8 cellular contexts compared by ENCODE assay signal in the genomic region with DNA sequence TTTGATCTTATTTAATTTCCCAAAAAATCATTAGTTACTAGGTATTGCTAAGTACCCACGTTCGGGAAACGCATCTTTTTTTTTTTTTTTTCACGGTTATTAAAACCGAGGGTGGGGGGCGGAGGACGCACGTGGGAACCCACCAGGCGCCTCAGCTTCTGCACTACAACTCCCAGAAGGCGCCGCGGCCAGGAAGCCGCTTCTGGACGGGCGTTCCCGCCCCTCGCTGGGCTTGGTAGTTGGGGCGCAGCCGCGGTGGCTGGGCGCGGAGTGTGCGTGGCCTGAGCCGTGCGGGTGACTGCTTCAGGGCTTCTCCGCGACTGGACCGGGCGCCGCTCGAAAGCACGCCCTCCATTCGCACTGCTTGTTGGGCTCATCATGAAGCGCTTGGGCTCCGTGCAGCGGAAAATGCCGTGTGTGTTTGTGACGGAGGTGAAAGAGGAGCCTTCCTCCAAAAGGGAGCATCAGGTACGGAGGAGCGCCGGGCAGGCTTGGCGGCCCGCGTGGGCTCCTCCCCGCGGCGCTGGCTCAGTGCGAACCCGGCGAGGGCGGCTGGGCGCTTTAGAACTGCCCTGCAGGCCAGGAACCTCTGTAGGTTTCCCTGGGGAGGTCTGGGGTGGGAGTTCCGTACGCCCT. TPM values are rescaled to one million over a fixed set of nuclear protein-coding genes. Genes with fewer than 3 reads are reported as not detected.
A peak's percentile ranks its signal among the peaks of the same experiment; 100 is the strongest.
DNase-seq lines count a peak whose midpoint lies in the region; FAIRE-seq and TF ChIP-seq lines count a peak whose summit lies in the region.

No MANE protein-coding gene starts in this region.

- no peak overlapping the region for H3K14ac ChIP-seq in neuronal stem cell (ENCODE audit: low read length)

- H3K27ac ChIP-seq in MM.1S (ENCODE audit: low read length) (peak overlapping the region; percentile 68), neuronal stem cell (replicated peaks; ENCODE audit: low read length) (no peak overlapping the region), subcutaneous abdominal adipose tissue (ENCODE audit: low read depth, low read length) (peak overlapping the region; percentile 57)

- peak overlapping the region; percentile 92 for H2AFZ ChIP-seq in MM.1S (ENCODE audit: low read length)
- peak overlapping the region; percentile 96 for H2AFZ ChIP-seq in neuronal stem cell (ENCODE audit: low read length)

- H3K9ac ChIP-seq in MM.1S (ENCODE audit: low read length) (peak overlapping the region; percentile 80), neuronal stem cell (ENCODE audit: low read depth, low read length, poor library complexity) (peak overlapping the region; percentile 95), subcutaneous abdominal adipose tissue (ENCODE audit: low read length in 5 of 5) (peak overlapping the region; percentile 83 to 97 (median 88))

- no peak overlapping the region for H3K4ac ChIP-seq in neuronal stem cell (ENCODE audit: low read length)

- H3K9me2 ChIP-seq in MM.1S (replicated peaks; ENCODE audit: insufficient read depth, low read length): no peaks in the 10 kb centered on the region

- peak overlapping the region; percentile 75 for H2BK12ac ChIP-seq in neuronal stem cell (ENCODE audit: low read length)

- H3K9me3 ChIP-seq in MM.1S (replicated peaks; ENCODE audit: insufficient read depth, low read length): no peaks in the 10 kb centered on the region
- peaks cover 0 to 3% of the 10 kb centered on the region in 2 donors for H3K9me3 ChIP-seq in neuronal stem cell (replicated peaks in 1 of 2; ENCODE audit: control insufficient read depth in 2 of 2, insufficient read depth in 1 of 2, low read depth in 1 of 2, low read length in 2 of 2)
- no peaks in the 10 kb centered on the region for H3K9me3 ChIP-seq in subcutaneous abdominal adipose tissue (ENCODE audit: control insufficient read depth in 5 of 5, low read length in 5 of 5)

- no peak overlapping the region for H4K8ac ChIP-seq in neuronal stem cell (ENCODE audit: low read depth, low read length)

- no peaks in the 10 kb centered on the region for H3F3A ChIP-seq in MM.1S (ENCODE audit: insufficient read depth, low read length)

- no peaks in the 10 kb centered on the region for H4K20me1 ChIP-seq in MM.1S (ENCODE audit: insufficient read depth, low read length)

- no peak overlapping the region for H2BK15ac ChIP-seq in neuronal stem cell (ENCODE audit: low read length)

- peak; percentile 79 for DNase-seq in HCEC 1CT
- DNase-seq in MM.1S: peak; percentile 89
- DNase-seq in SHP77 treated with DMSO at 0.1 percent for 48 hours (lab: John Stamatoyannopoulos, UW): peak; percentile 74
- peak; percentile 78 for DNase-seq in activated gamma-delta T cell treated with Interleukin-2 at 50 U/mL for 16 hours
- peak; percentile 78 for DNase-seq in frontal cortex (ENCODE audit: low spot score in 2 of 2)
- peak; percentile 72 for DNase-seq in neuronal stem cell (ENCODE audit: low spot score)

- no peak overlapping the region for H2BK120ac ChIP-seq in neuronal stem cell (ENCODE audit: low read depth, low read length)

- H3K18ac ChIP-seq in neuronal stem cell (ENCODE audit: low read length): peak overlapping the region; percentile 96

- H3K79me2 ChIP-seq in MM.1S (ENCODE audit: low read length): peaks cover 50% of the 10 kb centered on the region

- H2AK5ac ChIP-seq in neuronal stem cell (ENCODE audit: low read depth, low read length): no peak overlapping the region

- H3K36me3 ChIP-seq in MM.1S (replicated peaks; ENCODE audit: insufficient read depth, low read length) (no peaks in the 10 kb centered on the region; the same call in 1 of the 2 replicates), neuronal stem cell (replicated peaks in 1 of 2; ENCODE audit: control insufficient read depth in 2 of 2, insufficient read depth in 2 of 2, low read length in 2 of 2) (peaks cover 0 to 7% of the 10 kb centered on the region in 2 donors), subcutaneous abdominal adipose tissue (ENCODE audit: control insufficient read depth in 5 of 5, insufficient read depth in 5 of 5, low read length in 5 of 5) (no peaks in the 10 kb centered on the region)

- H3K27me3 ChIP-seq in MM.1S (replicated peaks; ENCODE audit: insufficient read depth, low read length) (no peaks in the 10 kb centered on the region), neuronal stem cell (ENCODE audit: control insufficient read depth in 3 of 3, insufficient read depth in 3 of 3, low read depth in 1 of 3, low read length in 3 of 3) (no peaks in the 10 kb centered on the region), subcutaneous abdominal adipose tissue (ENCODE audit: control insufficient read depth in 5 of 5, insufficient read depth in 4 of 5, low read length in 5 of 5) (no peaks in the 10 kb centered on the region)

- H3K4me2 ChIP-seq in MM.1S (ENCODE audit: low read depth, low read length) (peak overlapping the region; percentile 84), neuronal stem cell (ENCODE audit: insufficient read depth, low read length, poor library complexity, severe bottlenecking) (peak overlapping the region; percentile 78)

- H3K4me1 ChIP-seq in MM.1S (ENCODE audit: low read length) (peaks cover 18% of the 10 kb centered on the region), neuronal stem cell (ENCODE audit: control insufficient read depth in 2 of 2, insufficient read depth in 1 of 2, low read depth in 1 of 2, low read length in 2 of 2) (peaks cover 1 to 2% of the 10 kb centered on the region in 2 donors), subcutaneous abdominal adipose tissue (ENCODE audit: control insufficient read depth in 5 of 5, insufficient read depth in 5 of 5, low read length in 5 of 5) (peaks cover 0 to 29% (median 16%) of the 10 kb centered on the region in 5 donors)

- H2BK5ac ChIP-seq in neuronal stem cell (ENCODE audit: low read length): no peak overlapping the region

- FAIRE-seq in G401.6 (lab: Jason Lieb, UNC) (peak; percentile 74), frontal cortex (lab: Jason Lieb, UNC) (peak; percentile 24)

- no CpG with 5 or more reads among the region's 54 CpGs for WGBS in neuronal stem cell (ENCODE audit: extremely low coverage in 2 of 2, insufficient read length in 2 of 2, insufficient replicate concordance in 1 of 2), 2 donors

- H4K91ac ChIP-seq in neuronal stem cell (ENCODE audit: low read depth, low read length, poor library complexity): no peak overlapping the region

- peak overlapping the region; percentile 69 for H3K23ac ChIP-seq in neuronal stem cell (ENCODE audit: low read depth, low read length, poor library complexity)

- peak overlapping the region; percentile 88 for H3K4me3 ChIP-seq in MM.1S (ENCODE audit: low read length)
- H3K4me3 ChIP-seq in neuronal stem cell (ENCODE audit: low read length in 2 of 2): peak overlapping the region; percentile 76 to 96
- H3K4me3 ChIP-seq in subcutaneous abdominal adipose tissue (ENCODE audit: low read depth in 1 of 5, low read length in 5 of 5): peak overlapping the region; percentile 87 to 99 (median 98)

- TF ChIP-seq CTCF in MM.1S (IDR thresholded peaks at IDR 0.05; ENCODE audit: low read length): no peak

- H3K79me1 ChIP-seq in neuronal stem cell (ENCODE audit: low read depth, low read length): no peaks in the 10 kb centered on the region

RNA-seq across cellular contexts. Expression of a gene that starts 6.2 kb away (rescaled TPM):
- total RNA-seq in frontal cortex: not detected
- 0.04 TPM for polyA plus RNA-seq in neuronal stem cell (2013, experiment 1 of 2)
- polyA plus RNA-seq in neuronal stem cell (2013, experiment 2 of 2): 0.03 TPM
